ENCODE assay signal across 10 cellular contexts in genomic region chr12:74646831-74647230, GRCh38.
A peak's percentile ranks its signal among the peaks of the same experiment; 100 is the strongest.
DNase-seq lines count a peak whose midpoint lies in the region; ATAC-seq and TF ChIP-seq lines count a peak whose summit lies in the region.
"Had no signal": no experiment of that assay in that cellular context is flagged by ENCODE, and none has a peak within 500 bp of the region (broad histone marks: within the 10 kb centered on the region; RNA-seq: fewer than 3 reads in every experiment).

No MANE protein-coding gene starts in this region.

- H3K4me3 ChIP-seq in left ventricle myocardium inferior (no peak overlapping the region), dorsolateral prefrontal cortex (peak overlapping the region in 2 of 59 donors; percentile 1 to 20)
- H3K4me3 ChIP-seq: BLaER1 treated with 17β-estradiol and CSF1 and Interleukin-3, amounts not matched to agents 10 nM and 100 nM had no signal

- no peaks in the 10 kb centered on the region for H3K36me3 ChIP-seq in left ventricle myocardium inferior
- H3K36me3 ChIP-seq: BLaER1 treated with 17β-estradiol and CSF1 and Interleukin-3, amounts not matched to agents 10 nM and 100 nM had no signal

- no peak overlapping the region for H3K27ac ChIP-seq in left ventricle myocardium inferior (replicated peaks)
- H3K27ac ChIP-seq in dorsolateral prefrontal cortex = peak overlapping the region in 48 of 59 donors; percentile 3 to 82 (median 64)
- H3K27ac ChIP-seq: BLaER1 treated with 17β-estradiol and CSF1 and Interleukin-3, amounts not matched to agents 10 nM and 100 nM had no signal

- no peak for DNase-seq in left ventricle myocardium inferior
- DNase-seq in Right ventricle myocardium inferior (ENCODE audit: missing footprints) = no peak
- peak; percentile 67 for DNase-seq in NCI-H748 (lab: John Stamatoyannopoulos, UW; ENCODE audit: unreplicated experiment)
- no peak for DNase-seq in dorsolateral prefrontal cortex
- no peak for DNase-seq in DMS79 treated with DMSO at 0.1 percent for 48 hours (lab: John Stamatoyannopoulos, UW)
- DNase-seq in LoVo (ENCODE audit: low spot score) = no peak
- no peak for DNase-seq in germinal center (ENCODE audit: low spot score)
- no peak for DNase-seq in GDM1 (lab: John Stamatoyannopoulos, UW)
- DNase-seq: naive thymus-derived CD8-positive, alpha-beta T cell had no signal

- H3K27me3 ChIP-seq in left ventricle myocardium inferior (ENCODE audit: low read depth) (no peaks in the 10 kb centered on the region), dorsolateral prefrontal cortex (no peaks in the 10 kb centered on the region)
- H3K27me3 ChIP-seq: BLaER1 treated with 17β-estradiol and CSF1 and Interleukin-3, amounts not matched to agents 10 nM and 100 nM had no signal

- no peaks in the 10 kb centered on the region for H3K4me1 ChIP-seq in left ventricle myocardium inferior
- H3K4me1 ChIP-seq: BLaER1 treated with 17β-estradiol and CSF1 and Interleukin-3, amounts not matched to agents 10 nM and 100 nM had no signal

- intact Hi-C loops in left ventricle myocardium inferior (cut with micrococcal nuclease) (no loop called here), Right ventricle myocardium inferior (cut with DNase I) (no loop called here), dorsolateral prefrontal cortex (cut with DNase I) (loop anchor here (2.0 to 10.0 kb wide), 4 partner anchors 108 to 536 kb away; partner anchors contain the start of gene ATXN7L3B (in 1 of the 2))

- no peak for ATAC-seq in Right ventricle myocardium inferior
- ATAC-seq: naive thymus-derived CD8-positive, alpha-beta T cell had no signal

- no peaks in the 10 kb centered on the region for H3K9me3 ChIP-seq in left ventricle myocardium inferior (replicated peaks)
- H3K9me3 ChIP-seq: BLaER1 treated with 17β-estradiol and CSF1 and Interleukin-3, amounts not matched to agents 10 nM and 100 nM had no signal

- TF ChIP-seq CTCF in left ventricle myocardium inferior (IDR thresholded peaks at IDR 0.05; ENCODE audit: borderline replicate concordance) (peak; percentile 39), dorsolateral prefrontal cortex (IDR thresholded peaks at IDR 0.05 in 54 of 56, conservative IDR thresholded peaks at IDR 0.05 in 2 of 56; ENCODE audit: low read depth in 1 of 56, partially characterized antibody in 56 of 56) (peak in 55 of 56 donors; percentile 28 to 80 (median 59))

Comparison
In these comparisons a context has a peak if more than half of its experiments do, and no peak if none do; other contexts are left out.
1. intact Hi-C loops: an anchor here in dorsolateral prefrontal cortex (2.0 to 10.0 kb wide); none called in left ventricle myocardium inferior and Right ventricle myocardium inferior.